Comparison of ENCODE assay signal across 22 cellular contexts in genomic region chr1:41894101-41894620, GRCh38. TPM values are rescaled to one million over a fixed set of nuclear protein-coding genes. Genes with fewer than 3 reads are reported as not detected.
DNase-seq lines count a peak whose midpoint lies in the region; ATAC-seq, FAIRE-seq and TF ChIP-seq lines count a peak whose summit lies in the region.
"Had no signal": no experiment of that assay in that cellular context is flagged by ENCODE, and none has a peak within 500 bp of the region (broad histone marks: within the 10 kb centered on the region; RNA-seq: fewer than 3 reads in every experiment).

No MANE protein-coding gene starts in this region.

- peak overlapping the region in 1 of 3 donors; percentile 39 for H3K4me3 Mint-ChIP-seq in T-cell
- H3K4me3 Mint-ChIP-seq in naive thymus-derived CD8-positive, alpha-beta T cell: no peak overlapping the region
- H3K4me3 Mint-ChIP-seq: activated T-cell treated with anti-CD3 and anti-CD28 coated beads, Interleukin-2, amount 50 U/mL, for 24 hours; naive B cell had no signal

- no peak for ATAC-seq in HepG2
- ATAC-seq in right lobe of liver: no peak
- ATAC-seq in T-cell (replicated peaks in 1 of 4): no peak
- ATAC-seq in naive thymus-derived CD8-positive, alpha-beta T cell: no peak
- no peak for ATAC-seq in left lung
- ATAC-seq in GM18867 (IDR thresholded peaks at IDR 0.05; ENCODE audit: unreplicated experiment): no peak
- ATAC-seq: HCT116 had no signal

- H3K9me2 ChIP-seq in MM.1S (replicated peaks; ENCODE audit: insufficient read depth, low read length): no peaks in the 10 kb centered on the region

- H3K27ac ChIP-seq in HepG2 (ENCODE audit: extremely low read length, insufficient read depth, low read length) (no peak overlapping the region), right lobe of liver (no peak overlapping the region), MM.1S (ENCODE audit: low read length) (no peak overlapping the region), left lung (peak overlapping the region in 1 of 2 donors; percentile 1)
- H3K27ac ChIP-seq: parathyroid adenoma had no signal

- H3K9me3 Mint-ChIP-seq in T-cell: no peaks in the 10 kb centered on the region
- no peaks in the 10 kb centered on the region for H3K9me3 Mint-ChIP-seq in naive thymus-derived CD8-positive, alpha-beta T cell
- H3K9me3 Mint-ChIP-seq: activated T-cell treated with anti-CD3 and anti-CD28 coated beads, Interleukin-2, amount 50 U/mL, for 24 hours; naive B cell had no signal

- H3K27me3 ChIP-seq in HepG2 (ENCODE audit: control insufficient read depth in 1 of 2, insufficient read depth in 2 of 2, low read length in 2 of 2): no peaks in the 10 kb centered on the region; a peak in 1 of 5 replicates
- H3K27me3 ChIP-seq in right lobe of liver: no peaks in the 10 kb centered on the region
- H3K27me3 ChIP-seq in MM.1S (replicated peaks; ENCODE audit: insufficient read depth, low read length): no peaks in the 10 kb centered on the region
- H3K27me3 ChIP-seq in left lung: no peaks in the 10 kb centered on the region

- no peaks in the 10 kb centered on the region for H3K36me3 Mint-ChIP-seq in T-cell
- H3K36me3 Mint-ChIP-seq in naive thymus-derived CD8-positive, alpha-beta T cell: no peaks in the 10 kb centered on the region
- H3K36me3 Mint-ChIP-seq: naive B cell had no signal

- BruUV-seq in HepG2 (replicated peaks; lab: Mats Ljungman, UMichigan): no TSS peak

- H4K20me1 ChIP-seq in HepG2 (ENCODE audit: insufficient read depth, low read length) (no peaks in the 10 kb centered on the region), MM.1S (ENCODE audit: insufficient read depth, low read length) (no peaks in the 10 kb centered on the region)

- in situ Hi-C loops in HepG2 (cut with HindIII; ENCODE audit: extremely low pct_ligation_motif_present, low pct_unique_long_range_greater_than_20kb): no loop called here

- H3K9ac ChIP-seq in HepG2 (ENCODE audit: insufficient read depth, low read depth, low read length): no peak overlapping the region
- no peak overlapping the region for H3K9ac ChIP-seq in MM.1S (ENCODE audit: low read length)
- H3K9ac ChIP-seq: parathyroid adenoma had no signal

- peaks cover 23% of the 10 kb centered on the region for H3F3A ChIP-seq in MM.1S (ENCODE audit: insufficient read depth, low read length)

- H3K9me3 ChIP-seq in HepG2 (ENCODE audit: low read length) (no peaks in the 10 kb centered on the region), right lobe of liver (no peaks in the 10 kb centered on the region), MM.1S (replicated peaks; ENCODE audit: insufficient read depth, low read length) (no peaks in the 10 kb centered on the region), left lung (no peaks in the 10 kb centered on the region)

- TF ChIP-seq RAD21 in HepG2 (CRISPR knock-in tag; IDR thresholded peaks at IDR 0.05): no peak

- no peak for TF ChIP-seq EP300 in HepG2 (IDR thresholded peaks at IDR 0.05; ENCODE audit: low read depth in 2 of 2, low read length in 2 of 2)
- no peak for TF ChIP-seq EP300 in HepG2 (CRISPR knock-in tag; IDR thresholded peaks at IDR 0.05; ENCODE audit: borderline replicate concordance)

- peak overlapping the region; percentile 77 to 78 for H3K27ac Mint-ChIP-seq in T-cell
- H3K27ac Mint-ChIP-seq in naive thymus-derived CD8-positive, alpha-beta T cell: peak overlapping the region in 8 of 10 donors; percentile 16 to 89 (median 50)
- H3K27ac Mint-ChIP-seq: activated T-cell treated with anti-CD3 and anti-CD28 coated beads, Interleukin-2, amount 50 U/mL, for 24 hours had no signal

- H3K36me3 ChIP-seq in HepG2 (replicated peaks in 1 of 2; ENCODE audit: control insufficient read depth in 1 of 2, insufficient read depth in 2 of 2, low read length in 2 of 2) (no peaks in the 10 kb centered on the region), right lobe of liver (no peaks in the 10 kb centered on the region), MM.1S (replicated peaks; ENCODE audit: insufficient read depth, low read length) (no peaks in the 10 kb centered on the region), left lung (no peaks in the 10 kb centered on the region)

- H3K4me3 ChIP-seq in HepG2 (replicated peaks in 1 of 3; ENCODE audit: insufficient read depth in 1 of 3, low read depth in 2 of 3, low read length in 3 of 3): no peak overlapping the region
- H3K4me3 ChIP-seq in right lobe of liver: no peak overlapping the region
- H3K4me3 ChIP-seq in MM.1S (ENCODE audit: low read length): no peak overlapping the region
- H3K4me3 ChIP-seq in left lung: no peak overlapping the region

- H2AFZ ChIP-seq in HepG2 (ENCODE audit: low read length) (no peak overlapping the region), MM.1S (ENCODE audit: low read length) (no peak overlapping the region)
- H2AFZ ChIP-seq: parathyroid adenoma had no signal

- TF ChIP-seq CTCF in HepG2 (CRISPR knock-in tag; IDR thresholded peaks at IDR 0.05) (no peak), right lobe of liver (IDR thresholded peaks at IDR 0.05) (no peak), MM.1S (IDR thresholded peaks at IDR 0.05; ENCODE audit: low read length) (no peak), left lung (IDR thresholded peaks at IDR 0.05) (no peak)

- H3K4me1 ChIP-seq in HepG2 (ENCODE audit: insufficient read depth, low read length) (no peaks in the 10 kb centered on the region; the same call in 1 of the 2 replicates), right lobe of liver (peaks cover 0 to 11% (median 0%) of the 10 kb centered on the region in 4 donors), MM.1S (ENCODE audit: low read length) (peaks cover 41% of the 10 kb centered on the region), left lung (peaks cover 18 to 49% of the 10 kb centered on the region in 2 donors)
- H3K4me1 ChIP-seq: parathyroid adenoma had no signal

- H3K4me2 ChIP-seq in HepG2 (ENCODE audit: low read depth, low read length) (no peak overlapping the region), MM.1S (ENCODE audit: low read depth, low read length) (no peak overlapping the region)

- CTCF ChIA-PET in HepG2 (lab: Yijun Ruan, JAX; ENCODE audit: low intra/inter-chr PET ratio, low total read pairs) (no interaction called here), T-cell (lab: Charles Lee) (no interaction called here)

- 2% methylated on average over 2 of the region's 2 CpGs for WGBS in HepG2 (ENCODE audit: low lambda C conversion rate)
- 80% methylated on average over 2 of the region's 2 CpGs for WGBS in right lobe of liver (ENCODE audit: insufficient coverage, low coverage, low lambda C conversion rate, missing lambda C conversion rate)

- TF ChIP-seq POLR2A in HepG2 (IDR thresholded peaks at IDR 0.05; ENCODE audit: insufficient read depth in 1 of 2, low read depth in 2 of 2, low read length in 2 of 2): no peak
- TF ChIP-seq POLR2A in right lobe of liver (IDR thresholded peaks at IDR 0.05): no peak

- H3K4me1 Mint-ChIP-seq in T-cell: peaks cover 77 to 85% (median 82%) of the 10 kb centered on the region in 3 donors
- H3K4me1 Mint-ChIP-seq in naive thymus-derived CD8-positive, alpha-beta T cell: peaks cover 32 to 81% (median 67%) of the 10 kb centered on the region in 4 donors

- DNase-seq in HepG2 (ENCODE audit: low spot score) (no peak), right lobe of liver (no peak), T-cell (no peak), MM.1S (no peak), left lung (no peak)
- no peak for DNase-seq in naive thymus-derived CD8-positive, alpha-beta T cell
- DNase-seq: activated naive CD4-positive, alpha-beta T cell treated with anti-CD3 and anti-CD28 coated beads, Interleukin-2, amount 50 U/mL, for 16 hours; activated T-cell treated with anti-CD3 and anti-CD28 coated beads, Interleukin-2, amount 50 U/mL, for 24 hours; foreskin melanocyte; kidney; mesendoderm; naive B cell; NCI-H1436; NCI-H2171 treated with DMSO at 0.1 percent for 48 hours; NCI-H69; SIG-M5; stimulated activated CD4-positive, alpha-beta T cell treated with anti-CD3 and anti-CD28 coated beads, Interleukin-2, amount 100 ng/mL, for 24 hours; stimulated activated naive CD4-positive, alpha-beta T cell had no signal

- no peaks in the 10 kb centered on the region for H3K27me3 Mint-ChIP-seq in T-cell
- H3K27me3 Mint-ChIP-seq in naive thymus-derived CD8-positive, alpha-beta T cell: no peaks in the 10 kb centered on the region
- H3K27me3 Mint-ChIP-seq: activated T-cell treated with anti-CD3 and anti-CD28 coated beads, Interleukin-2, amount 50 U/mL, for 24 hours; naive B cell had no signal

- intact Hi-C loops in HepG2 (cut with micrococcal nuclease; ENCODE audit: unreplicated experiment): no loop called here
- intact Hi-C loops in right lobe of liver (cut with DNase I): no loop called here
- intact Hi-C loops in left lung (cut with DNase I): no loop called here

- H3K79me2 ChIP-seq in HepG2 (ENCODE audit: insufficient read depth, low read length) (no peaks in the 10 kb centered on the region), MM.1S (ENCODE audit: low read length) (peaks cover 8% of the 10 kb centered on the region; the same call in 1 of the 2 replicates)
- H3K79me2 ChIP-seq: parathyroid adenoma had no signal

- FAIRE-seq in HepG2 (lab: Jason Lieb, UNC): no peak
- FAIRE-seq: astrocyte, kidney had no signal

- POLR2A ChIA-PET in HepG2 (lab: Yijun Ruan, JAX): no interaction called here
- POLR2A ChIA-PET in T-cell (lab: Charles Lee): no interaction called here
- POLR2A ChIA-PET in naive thymus-derived CD8-positive, alpha-beta T cell (lab: Charles Lee): interaction anchor here (8.3 kb wide), 1 partner anchor 23 kb away, joined by 114 read pairs; the partner anchor contains the start of gene HIVEP3

RNA-seq across cellular contexts. Expression of gene HIVEP3, which starts 24.6 kb away (rescaled TPM):
- total RNA-seq in HepG2 (2016; rRNA removed; fragmentation: Illumina TruSeq; extraction: Trizol): not detected in 2 replicates
- 0.18 TPM in 1 of 2 replicates, not detected in the other for total RNA-seq in HepG2 (2016; cell fraction: cytosol; rRNA removed; fragmentation: Illumina TruSeq; extraction: Trizol; ENCODE audit: low read depth)
- total RNA-seq in HepG2 (2016; cell fraction: insoluble cytoplasmic fraction; rRNA removed; fragmentation: Illumina TruSeq; extraction: Trizol): not detected in 2 replicates
- not detected in 2 replicates for total RNA-seq in HepG2 (2016; cell fraction: membrane; rRNA removed; fragmentation: Illumina TruSeq; extraction: Trizol)
- total RNA-seq in HepG2 (2016; cell fraction: nucleus; rRNA removed; fragmentation: Illumina TruSeq; extraction: Trizol): not detected in 2 replicates
- 0.01 and 0.05 TPM in 2 replicates for polyA plus RNA-seq in HepG2 (2011; rRNA removed)
- polyA plus RNA-seq in HepG2 (2011; cell fraction: cytosol; rRNA removed): 0.01 and 0.03 TPM in 2 replicates
- not detected in 2 replicates for polyA plus RNA-seq in HepG2 (2011; cell fraction: nucleus; rRNA removed)
- polyA plus RNA-seq in HepG2 (2012): 0.01 TPM in 1 of 2 replicates, not detected in the other
- polyA plus RNA-seq in HepG2 (2016; cell fraction: cytosol; fragmentation: Illumina TruSeq; extraction: Trizol; ENCODE audit: low read depth): 0.11 and 0.15 TPM in 2 replicates
- polyA plus RNA-seq in HepG2 (2016; cell fraction: insoluble cytoplasmic fraction; fragmentation: Illumina TruSeq; extraction: Trizol; ENCODE audit: low read depth): not detected in 2 replicates
- polyA plus RNA-seq in HepG2 (2016; cell fraction: membrane; fragmentation: Illumina TruSeq; extraction: Trizol; ENCODE audit: low read depth): 0.17 and 0.19 TPM in 2 replicates
- not detected in 2 replicates for polyA plus RNA-seq in HepG2 (2016; cell fraction: nucleus; fragmentation: Illumina TruSeq; extraction: Trizol; ENCODE audit: insufficient read depth, low read depth)
- 0.70 TPM in 1 of 2 replicates, not detected in the other for polyA minus RNA-seq in HepG2 (2011; rRNA and poly(A)+ RNA removed; ENCODE audit: low replicate concordance)
- 0.49 TPM in 1 of 2 replicates, not detected in the other for polyA minus RNA-seq in HepG2 (2011; cell fraction: cytosol; rRNA and poly(A)+ RNA removed)
- not detected in 2 replicates for polyA minus RNA-seq in HepG2 (2011; cell fraction: nucleus; rRNA and poly(A)+ RNA removed)
- total RNA-seq in right lobe of liver: 1 to 10 TPM; 1.4 to 3.9 (median 2.2) TPM
- 10 to 100 TPM in 1 of 5 donors, 1 to 10 TPM in 4; 7.0 to 15.3 (median 8.8) TPM for total RNA-seq in T-cell
- 1 to 10 TPM; 6.3 TPM for total RNA-seq in naive thymus-derived CD8-positive, alpha-beta T cell
- 1 to 10 TPM; 5.5 to 9.8 (median 5.8) TPM for polyA plus RNA-seq in naive thymus-derived CD8-positive, alpha-beta T cell
- total RNA-seq in left lung: 10 to 100 TPM in 1 of 2 donors, 1 to 10 TPM in 1; 9.8 to 15.6 TPM
